Comparison of ENCODE assay signal across 13 cellular contexts in the genomic region with DNA sequence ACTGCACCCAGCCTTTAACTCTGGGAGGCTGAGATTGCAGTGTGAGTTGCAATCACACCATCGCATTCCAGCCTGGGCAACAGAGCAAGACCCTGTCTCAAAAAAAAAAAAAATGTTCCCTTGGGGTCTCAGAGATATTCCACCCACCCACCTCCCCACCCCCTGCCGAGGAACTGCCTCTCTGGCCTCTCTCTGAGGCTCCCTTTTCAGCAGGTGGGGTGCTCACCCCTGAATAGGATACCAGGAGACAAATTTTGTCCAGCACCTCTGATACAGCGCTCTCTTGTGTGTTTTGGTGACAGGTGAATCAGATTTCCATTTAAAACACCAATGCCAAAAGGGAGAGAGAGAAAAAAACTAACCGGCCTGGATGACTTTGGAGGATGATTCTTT.
DNase-seq lines count a peak whose midpoint lies in the region; ATAC-seq, FAIRE-seq and TF ChIP-seq lines count a peak whose summit lies in the region.
"Had no signal": no experiment of that assay in that cellular context is flagged by ENCODE, and none has a peak within 500 bp of the region (broad histone marks: within the 10 kb centered on the region; RNA-seq: fewer than 3 reads in every experiment).

No MANE protein-coding gene starts in this region.

- H4K20me1 ChIP-seq in GM12878 (ENCODE audit: control insufficient read depth, insufficient read depth): no peaks in the 10 kb centered on the region

- intact Hi-C loops in GM12878 (cut with micrococcal nuclease; ENCODE audit: unreplicated experiment): no loop called here

- H3K9ac ChIP-seq in GM12878 (ENCODE audit: control insufficient read depth, insufficient read depth, low read length) (no peak overlapping the region), rectal smooth muscle tissue (ENCODE audit: low read length) (no peak overlapping the region)

- peak; percentile 38 for FAIRE-seq in GM12878 (lab: Jason Lieb, UNC)
- FAIRE-seq: colon had no signal

- 21% methylated on average over 4 of the region's 4 CpGs for WGBS in GM12878 (ENCODE audit: insufficient coverage, insufficient replicate concordance, low lambda C conversion rate, missing lambda C conversion rate)

- no peaks in the 10 kb centered on the region for H3K9me3 ChIP-seq in GM12878 (replicated peaks; ENCODE audit: control insufficient read depth, insufficient read depth, low read length)
- H3K9me3 ChIP-seq: upper lobe of right lung had no signal

- no peaks in the 10 kb centered on the region for H3K79me2 ChIP-seq in GM12878 (ENCODE audit: control insufficient read depth, insufficient read depth, low read length)

- no peak for TF ChIP-seq RAD21 in GM12878 (IDR thresholded peaks at IDR 0.05; ENCODE audit: insufficient read depth, low read depth, low read length)

- SMC1A ChIA-PET in GM12878 (lab: Charles Lee; ENCODE audit: uncharacterized antibody, unreplicated experiment): no interaction called here

- H2AFZ ChIP-seq in GM12878 (ENCODE audit: control insufficient read depth, low read depth, low read length): peak overlapping the region; percentile 24; the same call in 1 of the 2 replicates

- DNase-seq in GM12878 (ENCODE audit: low read depth, low spot score): no peak
- DNase-seq in OCI-M2 (lab: John Stamatoyannopoulos, UW; ENCODE audit: unreplicated experiment): no peak
- DNase-seq in NCI-H2029 treated with DMSO at 0.1 percent for 48 hours (lab: John Stamatoyannopoulos, UW): no peak
- no peak for DNase-seq in kidney glomerular epithelial cell (lab: John Stamatoyannopoulos, UW)
- DNase-seq: DND-41; immature natural killer cell; stimulated activated CD4-positive, alpha-beta T cell treated with anti-CD3 and anti-CD28 coated beads, Interleukin-12 subunit alpha, Interleukin-12 subunit beta, amount 100 ng/mL, for 4 hours; upper lobe of right lung had no signal

- ATAC-seq in GM19397 (IDR thresholded peaks at IDR 0.05; ENCODE audit: unreplicated experiment) (peak; percentile 21), HG02938 (IDR thresholded peaks at IDR 0.05; ENCODE audit: unreplicated experiment) (peak; percentile 14), GM12878 (peak; percentile 57), HG03378 (IDR thresholded peaks at IDR 0.05; ENCODE audit: unreplicated experiment) (no peak)

- POLR2A ChIA-PET in GM12878 (lab: Charles Lee): interaction anchor here (0.6 kb wide), 1 partner anchor 1720 kb away, joined by 3 read pairs; no protein-coding TSS in a partner anchor

- RAD21 ChIA-PET in GM12878 (lab: Charles Lee; ENCODE audit: unreplicated experiment): interaction anchor here (1.5 kb wide), 1 partner anchor 287 kb away, joined by 3 read pairs; no protein-coding TSS in a partner anchor

- no peaks in the 10 kb centered on the region for H3K36me3 ChIP-seq in GM12878 (ENCODE audit: control insufficient read depth in 2 of 2, insufficient read depth in 2 of 2, low read length in 1 of 2)
- no peaks in the 10 kb centered on the region for H3K36me3 ChIP-seq in rectal smooth muscle tissue (ENCODE audit: control insufficient read depth, insufficient read depth, low read length)
- H3K36me3 ChIP-seq: upper lobe of right lung had no signal

- no peaks in the 10 kb centered on the region for H3K27me3 ChIP-seq in GM12878 (replicated peaks in 1 of 2; ENCODE audit: control insufficient read depth in 2 of 2, insufficient read depth in 2 of 2, low read length in 1 of 2)
- no peaks in the 10 kb centered on the region for H3K27me3 ChIP-seq in rectal smooth muscle tissue (ENCODE audit: control insufficient read depth, insufficient read depth, low read length)
- H3K27me3 ChIP-seq: upper lobe of right lung had no signal

- TF ChIP-seq POLR2A in GM12878 (IDR thresholded peaks at IDR 0.05; ENCODE audit: low read depth, low read length): no peak

- CTCF ChIA-PET in GM12878 (lab: Yijun Ruan, JAX): interaction anchor here (1.2 kb wide), 1 partner anchor 287 kb away, joined by 4 read pairs; no protein-coding TSS in a partner anchor

- H3K4me2 ChIP-seq in GM12878 (ENCODE audit: control insufficient read depth, insufficient read depth): peak overlapping the region; percentile 85

- no peak for TF ChIP-seq CTCF in GM12878 (IDR thresholded peaks at IDR 0.05 in 2 of 3, conservative IDR thresholded peaks at IDR 0.05 in 1 of 3; ENCODE audit: control insufficient read depth in 2 of 3, extremely low read depth in 1 of 3, insufficient read depth in 1 of 3, low read depth in 3 of 3, low read length in 3 of 3)

- peak overlapping the region; percentile 46; the same call in 1 of the 2 replicates for H3K27ac ChIP-seq in GM12878 (ENCODE audit: control insufficient read depth, insufficient read depth)
- H3K27ac ChIP-seq in rectal smooth muscle tissue (ENCODE audit: low read depth, low read length): peak overlapping the region; percentile 25
- H3K27ac ChIP-seq: upper lobe of right lung had no signal

- TF ChIP-seq EP300 in GM12878 (IDR thresholded peaks at IDR 0.05; ENCODE audit: borderline replicate concordance in 1 of 2, control insufficient read depth in 1 of 2, low read depth in 2 of 2, low read length in 2 of 2): no peak

- in situ Hi-C loops in GM12878 (cut with MboI): no loop called here

- BruUV-seq in GM12878 (replicated peaks; lab: Mats Ljungman, UMichigan): no TSS peak

- H3K4me3 ChIP-seq in GM12878 (no peak overlapping the region; the same call in 1 of the 2 replicates), rectal smooth muscle tissue (ENCODE audit: low read length) (no peak overlapping the region)
- H3K4me3 ChIP-seq: upper lobe of right lung had no signal

- H3K4me1 ChIP-seq in GM12878 (ENCODE audit: control insufficient read depth, insufficient read depth, low read length) (peaks cover 16% of the 10 kb centered on the region), rectal smooth muscle tissue (ENCODE audit: control insufficient read depth, insufficient read depth, low read length) (peaks cover 4% of the 10 kb centered on the region)
- H3K4me1 ChIP-seq: upper lobe of right lung had no signal

TF ChIP-seq in GM12878, 131 proteins besides CTCF, POLR2A, EP300 and RAD21:
- 0 out of 4 replicates have a peak, but pooled peaks of 1 of the 2 experiments have one; percentile 17 for TF ChIP-seq IKZF2 (IDR thresholded peaks at IDR 0.05)
- no peak for TF ChIP-seq TBL1XR1 (IDR thresholded peaks at IDR 0.05; ENCODE audit: low read depth, low read length)
